8 cellular contexts compared by ENCODE assay signal in genomic region chr19:46728693-46729339, GRCh38. TPM values are rescaled to one million over a fixed set of nuclear protein-coding genes. Genes with fewer than 3 reads are reported as not detected.
DNase-seq lines count a peak whose midpoint lies in the region.

No MANE protein-coding gene starts in this region.

- H3K4me1 Mint-ChIP-seq in activated CD4-positive, alpha-beta T cell treated with anti-CD3 and anti-CD28 coated beads, Interleukin-2, amount 10 ng/mL, durations not matched to agents 7 days and 5 days: peaks cover 26% of the 10 kb centered on the region

- H3K4me3 ChIP-seq in MG63: no peak overlapping the region

- POLR2A ChIA-PET in activated CD4-positive, alpha-beta T cell treated with anti-CD3 and anti-CD28 coated beads, Interleukin-2, amount 10 ng/mL, durations not matched to agents 7 days and 5 days (lab: Charles Lee): interaction anchor here (0.5 kb wide), 1 partner anchor 16 kb away, joined by 3 read pairs; no protein-coding TSS in a partner anchor

- no peaks in the 10 kb centered on the region for H3K27me3 Mint-ChIP-seq in activated CD4-positive, alpha-beta T cell treated with anti-CD3 and anti-CD28 coated beads, Interleukin-2, amount 10 ng/mL, durations not matched to agents 7 days and 5 days

- no peak overlapping the region for H3K4me3 Mint-ChIP-seq in activated CD4-positive, alpha-beta T cell treated with anti-CD3 and anti-CD28 coated beads, Interleukin-2, amount 10 ng/mL, durations not matched to agents 7 days and 5 days

- peak overlapping the region; percentile 60 for H3K27ac ChIP-seq in cingulate gyrus (ENCODE audit: low read depth, low read length)

- H3K36me3 Mint-ChIP-seq in activated CD4-positive, alpha-beta T cell treated with anti-CD3 and anti-CD28 coated beads, Interleukin-2, amount 10 ng/mL, durations not matched to agents 7 days and 5 days (ENCODE audit: low read depth): peaks cover 43% of the 10 kb centered on the region

- H3K9me3 Mint-ChIP-seq in activated CD4-positive, alpha-beta T cell treated with anti-CD3 and anti-CD28 coated beads, Interleukin-2, amount 10 ng/mL, durations not matched to agents 7 days and 5 days: no peaks in the 10 kb centered on the region

- no peaks in the 10 kb centered on the region for H3K9me3 ChIP-seq in MG63

- peak; percentile 89 for DNase-seq in GM03348 (ENCODE audit: low spot score)
- peak; percentile 46 for DNase-seq in MG63
- DNase-seq in activated CD4-positive, alpha-beta T cell treated with anti-CD3 and anti-CD28 coated beads, Interleukin-2, amount 10 ng/mL, durations not matched to agents 7 days and 5 days: peak; percentile 84
- peak; percentile 90 to 93 for DNase-seq in lung microvascular endothelial cell (ENCODE audit: low read depth in 2 of 2)
- DNase-seq in stimulated activated CD8-positive, alpha-beta memory T cell treated with anti-CD3 and anti-CD28 coated beads, Interleukin-15, amount 100 ng/mL, for 48 hours (ENCODE audit: low read depth in 2 of 2): peak; percentile 43 to 63
- no peak for DNase-seq in pons (ENCODE audit: low spot score)
- DNase-seq in COLO829 (ENCODE audit: low spot score): no peak

- CTCF ChIA-PET in activated CD4-positive, alpha-beta T cell treated with anti-CD3 and anti-CD28 coated beads, Interleukin-2, amount 10 ng/mL, durations not matched to agents 7 days and 5 days (lab: Charles Lee): interaction anchor here (0.6 to 4.3 kb wide), 19 partner anchors 8 to 1272 kb away, joined by 3 to 36 read pairs (median 5); partner anchors contain the start of gene PRKD2

- peak overlapping the region; percentile 62 for H3K27ac Mint-ChIP-seq in activated CD4-positive, alpha-beta T cell treated with anti-CD3 and anti-CD28 coated beads, Interleukin-2, amount 10 ng/mL, durations not matched to agents 7 days and 5 days

- no peaks in the 10 kb centered on the region for H3K27me3 ChIP-seq in MG63

- peaks cover 91% of the 10 kb centered on the region for H3K36me3 ChIP-seq in MG63

RNA-seq across cellular contexts. Expression of gene PRKD2, which starts 11.9 kb away (rescaled TPM):
- 8.6 and 20.4 TPM in 2 replicates for total RNA-seq in MG63 (2014; rRNA removed; shearing (Covaris generic); ENCODE audit: low replicate concordance)
- total RNA-seq in activated CD4-positive, alpha-beta T cell treated with anti-CD3 and anti-CD28 coated beads, Interleukin-2, amount 10 ng/mL, durations not matched to agents 7 days and 5 days: 100 to 1,000 TPM; 175 to 178 TPM
- total RNA-seq in lung microvascular endothelial cell: 28.1 and 30.6 TPM in 2 replicates

RNA-seq across cellular contexts. Expression of gene FKRP, which starts 17.0 kb away (rescaled TPM):
- 6.5 and 18.0 TPM in 2 replicates for total RNA-seq in MG63 (2014; rRNA removed; shearing (Covaris generic); ENCODE audit: low replicate concordance)
- 10 to 100 TPM; 16.9 to 20.5 TPM for total RNA-seq in activated CD4-positive, alpha-beta T cell treated with anti-CD3 and anti-CD28 coated beads, Interleukin-2, amount 10 ng/mL, durations not matched to agents 7 days and 5 days
- total RNA-seq in lung microvascular endothelial cell: 8.9 and 13.9 TPM in 2 replicates

RNA-seq across cellular contexts. Expression of gene STRN4, which starts 17.4 kb away (rescaled TPM):
- total RNA-seq in MG63 (2014; rRNA removed; shearing (Covaris generic); ENCODE audit: low replicate concordance): 55.2 and 81.7 TPM in 2 replicates
- 10 to 100 TPM; 77.9 to 86.4 TPM for total RNA-seq in activated CD4-positive, alpha-beta T cell treated with anti-CD3 and anti-CD28 coated beads, Interleukin-2, amount 10 ng/mL, durations not matched to agents 7 days and 5 days
- total RNA-seq in lung microvascular endothelial cell: 67.6 and 84.3 TPM in 2 replicates

RNA-seq across cellular contexts. Expression of gene SLC1A5, which starts 59.6 kb away (rescaled TPM):
- 170 and 305 TPM in 2 replicates for total RNA-seq in MG63 (2014; rRNA removed; shearing (Covaris generic); ENCODE audit: low replicate concordance)
- total RNA-seq in activated CD4-positive, alpha-beta T cell treated with anti-CD3 and anti-CD28 coated beads, Interleukin-2, amount 10 ng/mL, durations not matched to agents 7 days and 5 days: 100 to 1,000 TPM; 104 to 108 TPM
- total RNA-seq in lung microvascular endothelial cell: 19.0 and 34.9 TPM in 2 replicates

Comparison
In these comparisons a context has a peak if more than half of its experiments do, and no peak if none do; other contexts are left out.
1. DNase-seq: peak in GM03348 (single experiment), MG63 (single experiment), activated CD4-positive, alpha-beta T cell treated with anti-CD3 and anti-CD28 coated beads, Interleukin-2, amount 10 ng/mL, durations not matched to agents 7 days and 5 days (single experiment), lung microvascular endothelial cell (2 of 2) and stimulated activated CD8-positive, alpha-beta memory T cell treated with anti-CD3 and anti-CD28 coated beads, Interleukin-15, amount 100 ng/mL, for 48 hours (2 of 2); none in pons (single experiment) and COLO829 (single experiment).